12 cellular contexts compared by ENCODE assay signal in the genomic region with DNA sequence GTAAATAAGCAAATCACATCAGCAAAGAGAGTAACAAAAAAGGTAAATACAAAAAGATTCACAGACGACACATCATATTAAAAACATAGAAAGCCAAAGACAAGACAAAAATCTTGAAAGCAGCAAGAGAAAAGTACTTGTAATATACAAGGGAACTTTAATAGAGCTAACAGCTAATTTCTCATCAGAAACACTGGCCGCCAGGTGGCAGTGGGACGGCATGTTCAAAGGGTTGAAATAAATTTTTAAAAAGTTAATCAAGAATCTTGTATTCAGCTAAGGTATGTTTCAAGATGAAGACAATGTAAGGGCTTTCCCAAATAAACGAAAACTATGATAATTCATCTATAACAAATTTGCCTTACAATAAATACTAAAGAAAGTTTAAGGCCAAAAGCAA.
DNase-seq lines count a peak whose midpoint lies in the region; ATAC-seq and TF ChIP-seq lines count a peak whose summit lies in the region.
"Had no signal": no experiment of that assay in that cellular context is flagged by ENCODE, and none has a peak within 500 bp of the region (broad histone marks: within the 10 kb centered on the region; RNA-seq: fewer than 3 reads in every experiment).

No MANE protein-coding gene starts in this region.

- peak; percentile 7 for DNase-seq in activated CD4-positive, alpha-beta T cell treated with anti-CD3 and anti-CD28 coated beads, Interleukin-2, amount 10 ng/mL, durations not matched to agents 7 days and 5 days
- DNase-seq in activated CD4-positive, alpha-beta T cell treated with anti-CD3 and anti-CD28 coated beads for 4 hours: no peak
- DNase-seq in Karpas-422 (peak; percentile 68), mammary epithelial cell (peak; percentile 6), progenitor cell of endocrine pancreas (ENCODE audit: low spot score, unreplicated experiment) (no peak), NCI-H187 treated with DMSO at 0.1 percent for 48 hours (lab: John Stamatoyannopoulos, UW) (no peak), T-cell (no peak)
- DNase-seq: anterior cingulate cortex, MV-4-11 had no signal

- in situ Hi-C loops in mammary epithelial cell (cut with MboI; ENCODE audit: low sequenced_read_pairs in 2 of 2): loop anchor here (5.0 to 25.0 kb wide), 4 partner anchors 147 to 847 kb away; no protein-coding TSS in a partner anchor

- H3K36me3 Mint-ChIP-seq in activated CD4-positive, alpha-beta T cell treated with anti-CD3 and anti-CD28 coated beads, Interleukin-2, amount 10 ng/mL, durations not matched to agents 7 days and 5 days (ENCODE audit: low read depth): no peaks in the 10 kb centered on the region
- H3K36me3 Mint-ChIP-seq in progenitor cell of endocrine pancreas (ENCODE audit: insufficient read depth) (no peaks in the 10 kb centered on the region), T-cell (no peaks in the 10 kb centered on the region)

- intact Hi-C loops in mammary epithelial cell (cut with micrococcal nuclease): loop anchor here (1.0 to 2.0 kb wide), 3 partner anchors 158 to 853 kb away; no protein-coding TSS in a partner anchor

- H3K36me3 ChIP-seq in Karpas-422 (ENCODE audit: insufficient read depth, low read length): no peaks in the 10 kb centered on the region
- H3K36me3 ChIP-seq in mammary epithelial cell (ENCODE audit: insufficient read depth, low read length): no peaks in the 10 kb centered on the region
- H3K36me3 ChIP-seq: thoracic aorta had no signal

- BruUV-seq in mammary epithelial cell (replicated peaks; lab: Mats Ljungman, UMichigan): no TSS peak

- no peaks in the 10 kb centered on the region; the same call in 1 of the 2 replicates for H3K9me3 ChIP-seq in Karpas-422 (ENCODE audit: low read length)
- no peaks in the 10 kb centered on the region for H3K9me3 ChIP-seq in mammary epithelial cell (replicated peaks; ENCODE audit: insufficient read depth, low read length)
- H3K9me3 ChIP-seq: thoracic aorta had no signal

- dilution Hi-C loops in mammary epithelial cell (cut with HindIII; ENCODE audit: low sequenced_read_pairs): no loop called here

- H3K27ac ChIP-seq in Karpas-422 (ENCODE audit: low read length) (no peak overlapping the region), mammary epithelial cell (ENCODE audit: insufficient read depth, low read depth, low read length) (no peak overlapping the region)
- H3K27ac ChIP-seq: skin epidermis, thoracic aorta had no signal

- no peaks in the 10 kb centered on the region for H3K4me1 ChIP-seq in Karpas-422 (ENCODE audit: low read length)
- H3K4me1 ChIP-seq in mammary epithelial cell (ENCODE audit: insufficient read depth, low read length): no peaks in the 10 kb centered on the region

- H3K4me2 ChIP-seq in Karpas-422 (ENCODE audit: low read depth, low read length, poor library complexity, severe bottlenecking) (no peak overlapping the region), mammary epithelial cell (ENCODE audit: insufficient read depth, low read depth, low read length) (no peak overlapping the region)

- H3K79me2 ChIP-seq in Karpas-422 (ENCODE audit: low read length): no peaks in the 10 kb centered on the region
- H3K79me2 ChIP-seq in mammary epithelial cell (ENCODE audit: insufficient read depth, low read length): no peaks in the 10 kb centered on the region

- H3K4me1 Mint-ChIP-seq in activated CD4-positive, alpha-beta T cell treated with anti-CD3 and anti-CD28 coated beads, Interleukin-2, amount 10 ng/mL, durations not matched to agents 7 days and 5 days: no peaks in the 10 kb centered on the region
- no peaks in the 10 kb centered on the region for H3K4me1 Mint-ChIP-seq in progenitor cell of endocrine pancreas (ENCODE audit: low read depth)
- no peaks in the 10 kb centered on the region for H3K4me1 Mint-ChIP-seq in T-cell

- H3K27ac Mint-ChIP-seq in activated CD4-positive, alpha-beta T cell treated with anti-CD3 and anti-CD28 coated beads, Interleukin-2, amount 10 ng/mL, durations not matched to agents 7 days and 5 days: no peak overlapping the region
- H3K27ac Mint-ChIP-seq in progenitor cell of endocrine pancreas: no peak overlapping the region
- no peak overlapping the region for H3K27ac Mint-ChIP-seq in T-cell

- TF ChIP-seq CTCF in mammary epithelial cell (conservative IDR thresholded peaks at IDR 0.05 in 1 of 2, IDR thresholded peaks at IDR 0.05 in 1 of 2; ENCODE audit: extremely low read depth in 1 of 2, insufficient read depth in 1 of 2, low read depth in 1 of 2, low read length in 2 of 2) (peak; percentile 55 to 69), progenitor cell of endocrine pancreas (IDR thresholded peaks at IDR 0.05; ENCODE audit: unreplicated experiment) (peak; percentile 64)

- ATAC-seq in GM19455 (IDR thresholded peaks at IDR 0.05; ENCODE audit: unreplicated experiment) (no peak), T-cell (replicated peaks in 1 of 4) (no peak)

- no peaks in the 10 kb centered on the region for H3K27me3 Mint-ChIP-seq in activated CD4-positive, alpha-beta T cell treated with anti-CD3 and anti-CD28 coated beads, Interleukin-2, amount 10 ng/mL, durations not matched to agents 7 days and 5 days
- H3K27me3 Mint-ChIP-seq in progenitor cell of endocrine pancreas: no peaks in the 10 kb centered on the region
- no peaks in the 10 kb centered on the region for H3K27me3 Mint-ChIP-seq in T-cell

- WGBS in mammary epithelial cell (ENCODE audit: low coverage, missing lambda C conversion rate): 3% methylated on average over 4 of the region's 4 CpGs

- no peaks in the 10 kb centered on the region for H3K9me2 ChIP-seq in Karpas-422 (replicated peaks; ENCODE audit: insufficient read depth, low read length)

- H2AFZ ChIP-seq in Karpas-422 (ENCODE audit: low read length) (no peak overlapping the region), mammary epithelial cell (ENCODE audit: low read depth, low read length) (no peak overlapping the region)

- H4K20me1 ChIP-seq in Karpas-422 (ENCODE audit: insufficient read depth, low read depth, low read length) (no peaks in the 10 kb centered on the region), mammary epithelial cell (ENCODE audit: insufficient read depth, low read length) (no peaks in the 10 kb centered on the region)

- H3K27me3 ChIP-seq in Karpas-422 (ENCODE audit: low read length) (no peaks in the 10 kb centered on the region), mammary epithelial cell (ENCODE audit: insufficient read depth, low read length) (peaks cover 2% of the 10 kb centered on the region)

- H3K4me3 Mint-ChIP-seq in activated CD4-positive, alpha-beta T cell treated with anti-CD3 and anti-CD28 coated beads, Interleukin-2, amount 10 ng/mL, durations not matched to agents 7 days and 5 days: no peak overlapping the region
- H3K4me3 Mint-ChIP-seq in progenitor cell of endocrine pancreas (ENCODE audit: low read depth) (no peak overlapping the region), T-cell (no peak overlapping the region)

- H3K9me3 Mint-ChIP-seq in activated CD4-positive, alpha-beta T cell treated with anti-CD3 and anti-CD28 coated beads, Interleukin-2, amount 10 ng/mL, durations not matched to agents 7 days and 5 days: no peaks in the 10 kb centered on the region
- H3K9me3 Mint-ChIP-seq in progenitor cell of endocrine pancreas (ENCODE audit: low read depth) (no peaks in the 10 kb centered on the region), T-cell (peaks cover 0 to 2% (median 0%) of the 10 kb centered on the region in 3 donors)

- POLR2A ChIA-PET in activated CD4-positive, alpha-beta T cell treated with anti-CD3 and anti-CD28 coated beads, Interleukin-2, amount 10 ng/mL, durations not matched to agents 7 days and 5 days (lab: Charles Lee): no interaction called here
- POLR2A ChIA-PET in T-cell (lab: Charles Lee): no interaction called here

- no peak overlapping the region for H3K4me3 ChIP-seq in Karpas-422 (ENCODE audit: low read length)
- H3K4me3 ChIP-seq in mammary epithelial cell (replicated peaks in 1 of 3; ENCODE audit: insufficient read depth in 1 of 3, low read depth in 2 of 3, low read length in 3 of 3): no peak overlapping the region
- H3K4me3 ChIP-seq: skin epidermis, thoracic aorta had no signal

- CTCF ChIA-PET in activated CD4-positive, alpha-beta T cell treated with anti-CD3 and anti-CD28 coated beads, Interleukin-2, amount 10 ng/mL, durations not matched to agents 7 days and 5 days (lab: Charles Lee): no interaction called here
- CTCF ChIA-PET in mammary epithelial cell (lab: Charles Lee; ENCODE audit: low non-redundant PET): interaction anchor here (0.6 kb wide), 1 partner anchor 112 kb away, joined by 5 read pairs; no protein-coding TSS in a partner anchor
- CTCF ChIA-PET in T-cell (lab: Charles Lee): no interaction called here

- H3K9ac ChIP-seq in Karpas-422 (ENCODE audit: low read length) (no peak overlapping the region), mammary epithelial cell (ENCODE audit: insufficient read depth, low read length) (no peak overlapping the region)

Comparison
In these comparisons a context has a peak if more than half of its experiments do, and no peak if none do; other contexts are left out.
1. DNase-seq: peak in activated CD4-positive, alpha-beta T cell treated with anti-CD3 and anti-CD28 coated beads, Interleukin-2, amount 10 ng/mL, durations not matched to agents 7 days and 5 days (single experiment), Karpas-422 (single experiment) and mammary epithelial cell (single experiment); none in activated CD4-positive, alpha-beta T cell treated with anti-CD3 and anti-CD28 coated beads for 4 hours (0 of 2), progenitor cell of endocrine pancreas (single experiment), NCI-H187 treated with DMSO at 0.1 percent for 48 hours (single experiment) and T-cell (0 of 34).